In the genomic region with DNA sequence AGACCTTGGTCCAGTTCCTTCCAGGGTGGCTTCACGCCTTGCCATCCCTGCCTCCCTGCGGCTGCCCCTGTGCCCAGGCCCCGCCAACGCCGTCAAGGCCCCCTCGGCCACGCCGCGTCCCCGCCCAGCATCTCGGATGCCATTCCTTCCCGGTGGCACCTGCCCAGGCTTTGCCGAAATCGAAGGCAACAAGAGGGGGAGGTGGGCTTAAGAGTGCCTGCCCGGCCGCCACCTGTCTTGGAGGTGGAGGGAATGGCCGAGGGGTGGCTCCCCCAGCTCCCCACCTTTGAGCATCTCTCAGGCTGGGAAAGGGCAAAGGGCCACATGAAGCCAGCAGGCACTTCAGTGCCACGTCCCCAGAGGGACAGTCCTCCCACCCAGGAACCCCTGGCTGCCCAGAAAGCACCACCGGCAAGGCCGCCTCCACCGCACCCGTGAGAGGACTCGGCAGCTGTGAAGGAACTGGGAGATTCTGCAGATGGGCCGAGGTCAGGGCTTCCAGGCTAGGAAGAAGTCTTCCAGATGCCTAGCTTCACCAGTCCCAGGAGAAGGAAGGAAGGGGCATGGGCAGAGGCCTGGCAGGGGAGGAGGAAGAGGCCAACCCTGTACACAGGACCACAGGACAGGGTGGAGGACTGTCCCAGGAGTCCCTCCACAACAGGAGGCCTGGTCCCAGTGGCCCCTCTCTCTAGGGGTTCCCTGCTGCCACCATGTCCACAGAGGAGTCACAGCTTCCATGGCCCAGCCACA, we compare ENCODE assay signal across 21 cellular contexts.
A peak's percentile ranks its signal among the peaks of the same experiment; 100 is the strongest.
DNase-seq lines count a peak whose midpoint lies in the region; ATAC-seq and TF ChIP-seq lines count a peak whose summit lies in the region.
"Had no signal": no experiment of that assay in that cellular context is flagged by ENCODE, and none has a peak within 500 bp of the region (broad histone marks: within the 10 kb centered on the region; RNA-seq: fewer than 3 reads in every experiment).

No MANE protein-coding gene starts in this region.

- H3K9me2 ChIP-seq in SK-N-SH = no peaks in the 10 kb centered on the region

- peaks cover 12 to 93% of the 10 kb centered on the region in 2 experiments; a peak in 1 of 4 replicates for H3K4me1 ChIP-seq in SK-N-SH (ENCODE audit: control insufficient read depth in 1 of 2, insufficient read depth in 2 of 2, low read depth in 1 of 2, low read length in 1 of 2)
- peaks cover 0 to 94% (median 61%) of the 10 kb centered on the region in 4 donors for H3K4me1 ChIP-seq in tibial nerve

- H3K9ac ChIP-seq in SK-N-SH = no peak overlapping the region

- DNase-seq in SK-N-SH (no peak), coronary artery (ENCODE audit: low spot score) (no peak), osteocyte (ENCODE audit: extremely low spot score, unreplicated experiment) (no peak), tibial nerve (ENCODE audit: low spot score in 2 of 2) (no peak), NCI-H748 (lab: John Stamatoyannopoulos, UW; ENCODE audit: unreplicated experiment) (no peak), NCI-H774 (lab: John Stamatoyannopoulos, UW) (no peak)
- DNase-seq: activated CD8-positive, alpha-beta memory T cell treated with anti-CD3 and anti-CD28 coated beads, Interleukin-2, amount 10 ng/mL, durations not matched to agents 7 days and 5 days; central memory CD4-positive, alpha-beta T cell; effector memory CD4-positive, alpha-beta T cell; islet precursor cell; Kasumi-1; NCI-H1105; NCI-H524 treated with DMSO at 0.1 percent for 48 hours; stimulated activated naive CD4-positive, alpha-beta T cell treated with Interleukin-2 at 50 U/mL for 16 hours; T-helper 9 cell had no signal

- POLR2A ChIA-PET in SK-N-SH (lab: Yijun Ruan, JAX) = no interaction called here

- H3K9me3 ChIP-seq in SK-N-SH (no peaks in the 10 kb centered on the region), tibial nerve (no peaks in the 10 kb centered on the region)

- no peak for TF ChIP-seq POLR2A in tibial nerve (IDR thresholded peaks at IDR 0.05)

- H3K27me3 ChIP-seq in SK-N-SH (ENCODE audit: insufficient read depth) = no peaks in the 10 kb centered on the region
- H3K27me3 ChIP-seq in tibial nerve = no peaks in the 10 kb centered on the region

- H3K4me3 Mint-ChIP-seq in osteocyte (ENCODE audit: unreplicated experiment) = no peak overlapping the region
- H3K4me3 Mint-ChIP-seq: activated CD8-positive, alpha-beta memory T cell treated with anti-CD3 and anti-CD28 coated beads, Interleukin-2, amount 10 ng/mL, durations not matched to agents 7 days and 5 days; CD14-positive monocyte had no signal

- peak overlapping the region; percentile 18 for H3K27ac Mint-ChIP-seq in osteocyte (ENCODE audit: unreplicated experiment)
- H3K27ac Mint-ChIP-seq: activated CD8-positive, alpha-beta memory T cell treated with anti-CD3 and anti-CD28 coated beads, Interleukin-2, amount 10 ng/mL, durations not matched to agents 7 days and 5 days; activated T-helper 2 cell treated with anti-CD3 and anti-CD28 coated beads, Interferon-gamma antibody, Interleukin-2, Interleukin-4, amounts not matched to agents 10 μg/mL and 5 μg/mL and 100 μg/mL, durations not matched to agents 14 hours and 24 hours and 36 hours had no signal

- CTCF ChIA-PET in SK-N-SH (lab: Yijun Ruan, JAX) = interaction anchor here (0.6 to 2.1 kb wide), 6 partner anchors 10 to 53 kb away, joined by 3 to 7 read pairs (median 4); no protein-coding TSS in a partner anchor

- H3K4me3 ChIP-seq in SK-N-SH (ENCODE audit: low read depth in 2 of 2, low read length in 1 of 2) (no peak overlapping the region), coronary artery (no peak overlapping the region), tibial nerve (no peak overlapping the region)
- H3K4me3 ChIP-seq: SK-N-MC had no signal

- H3K27me3 Mint-ChIP-seq in osteocyte (ENCODE audit: unreplicated experiment) = no peaks in the 10 kb centered on the region
- H3K27me3 Mint-ChIP-seq: activated CD8-positive, alpha-beta memory T cell treated with anti-CD3 and anti-CD28 coated beads, Interleukin-2, amount 10 ng/mL, durations not matched to agents 7 days and 5 days had no signal

- TF ChIP-seq CTCF in SK-N-SH (IDR thresholded peaks at IDR 0.05) (no peak), coronary artery (IDR thresholded peaks at IDR 0.05) (no peak), osteocyte (IDR thresholded peaks at IDR 0.05) (no peak), tibial nerve (IDR thresholded peaks at IDR 0.05) (no peak)

- ATAC-seq in SK-N-SH treated with all-trans-retinoic acid at 6 μM for 48 hours (no peak), HG02970 (IDR thresholded peaks at IDR 0.05; ENCODE audit: low FRiP score, unreplicated experiment) (no peak)
- ATAC-seq: activated CD8-positive, alpha-beta memory T cell treated with anti-CD3 and anti-CD28 coated beads, Interleukin-2, amount 10 ng/mL, durations not matched to agents 7 days and 5 days had no signal

- H3K36me3 Mint-ChIP-seq in osteocyte (ENCODE audit: unreplicated experiment) = peaks cover 33% of the 10 kb centered on the region
- H3K36me3 Mint-ChIP-seq: activated CD8-positive, alpha-beta memory T cell treated with anti-CD3 and anti-CD28 coated beads, Interleukin-2, amount 10 ng/mL, durations not matched to agents 7 days and 5 days had no signal

- no peak overlapping the region for H2AFZ ChIP-seq in SK-N-SH (ENCODE audit: low read depth)

- TF ChIP-seq EP300 in SK-N-SH (IDR thresholded peaks at IDR 0.05; ENCODE audit: borderline replicate concordance in 1 of 2, low read depth in 1 of 2, low read length in 1 of 2) (no peak), tibial nerve (IDR thresholded peaks at IDR 0.05) (no peak)

- 94% methylated on average over 10 of the region's 24 CpGs for WGBS in SK-N-SH (ENCODE audit: low lambda C conversion rate)
- WGBS in tibial nerve, 2 donors = 90 to 95% methylated on average over 23 to 24 of the region's 24 CpGs

- no peak for TF ChIP-seq RAD21 in SK-N-SH (IDR thresholded peaks at IDR 0.05; ENCODE audit: low read length)

- no peaks in the 10 kb centered on the region for H3K9me3 Mint-ChIP-seq in osteocyte (ENCODE audit: unreplicated experiment)
- H3K9me3 Mint-ChIP-seq: activated T-helper 2 cell treated with anti-CD3 and anti-CD28 coated beads, Interferon-gamma antibody, Interleukin-2, Interleukin-4, amounts not matched to agents 10 μg/mL and 5 μg/mL and 100 μg/mL, durations not matched to agents 14 hours and 24 hours and 36 hours had no signal

- H3K27ac ChIP-seq in SK-N-SH (ENCODE audit: low read depth in 2 of 2, low read length in 1 of 2) (peak overlapping the region; percentile 11 to 33; a peak in 2 of 4 replicates), coronary artery (peak overlapping the region; percentile 22 to 81), tibial nerve (peak overlapping the region; percentile 45 to 94 (median 76))
- H3K27ac ChIP-seq: 22Rv1, SK-N-MC had no signal

- H3F3A ChIP-seq in SK-N-SH (replicated peaks; ENCODE audit: insufficient read depth) = no peaks in the 10 kb centered on the region

- H3K36me3 ChIP-seq in SK-N-SH (replicated peaks in 1 of 2; ENCODE audit: control insufficient read depth in 1 of 2, insufficient read depth in 2 of 2, low read length in 1 of 2) (peaks cover 0 to 14% of the 10 kb centered on the region in 2 experiments), tibial nerve (peaks cover 0 to 33% (median 0%) of the 10 kb centered on the region in 3 donors)

- H3K4me2 ChIP-seq in SK-N-SH = 0 out of 2 replicates have a peak overlapping the region, but pooled peaks have one; percentile 11

- no peaks in the 10 kb centered on the region for H3K79me2 ChIP-seq in SK-N-SH (ENCODE audit: insufficient read depth)

- no peaks in the 10 kb centered on the region for H4K20me1 ChIP-seq in SK-N-SH (ENCODE audit: insufficient read depth)

- peaks cover 39% of the 10 kb centered on the region for H3K4me1 Mint-ChIP-seq in osteocyte (ENCODE audit: unreplicated experiment)
- H3K4me1 Mint-ChIP-seq: activated CD8-positive, alpha-beta memory T cell treated with anti-CD3 and anti-CD28 coated beads, Interleukin-2, amount 10 ng/mL, durations not matched to agents 7 days and 5 days; CD14-positive monocyte had no signal

TF ChIP-seq in SK-N-SH, 30 proteins besides CTCF, POLR2A, EP300 and RAD21 (continues in another document):
- TF ChIP-seq, protein P1, sequence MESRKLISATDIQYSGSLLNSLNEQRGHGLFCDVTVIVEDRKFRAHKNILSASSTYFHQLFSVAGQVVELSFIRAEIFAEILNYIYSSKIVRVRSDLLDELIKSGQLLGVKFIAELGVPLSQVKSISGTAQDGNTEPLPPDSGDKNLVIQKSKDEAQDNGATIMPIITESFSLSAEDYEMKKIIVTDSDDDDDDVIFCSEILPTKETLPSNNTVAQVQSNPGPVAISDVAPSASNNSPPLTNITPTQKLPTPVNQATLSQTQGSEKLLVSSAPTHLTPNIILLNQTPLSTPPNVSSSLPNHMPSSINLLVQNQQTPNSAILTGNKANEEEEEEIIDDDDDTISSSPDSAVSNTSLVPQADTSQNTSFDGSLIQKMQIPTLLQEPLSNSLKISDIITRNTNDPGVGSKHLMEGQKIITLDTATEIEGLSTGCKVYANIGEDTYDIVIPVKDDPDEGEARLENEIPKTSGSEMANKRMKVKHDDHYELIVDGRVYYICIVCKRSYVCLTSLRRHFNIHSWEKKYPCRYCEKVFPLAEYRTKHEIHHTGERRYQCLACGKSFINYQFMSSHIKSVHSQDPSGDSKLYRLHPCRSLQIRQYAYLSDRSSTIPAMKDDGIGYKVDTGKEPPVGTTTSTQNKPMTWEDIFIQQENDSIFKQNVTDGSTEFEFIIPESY (IDR thresholded peaks at IDR 0.05; ENCODE audit: borderline replicate concordance, low read depth) = no peak
- TF ChIP-seq YY1 (IDR thresholded peaks at IDR 0.05; ENCODE audit: low read depth) (no peak), TEAD4 (IDR thresholded peaks at IDR 0.05; ENCODE audit: borderline replicate concordance, insufficient read depth) (no peak), TCF12 (IDR thresholded peaks at IDR 0.05) (no peak)

TF ChIP-seq in SK-N-SH treated with all-trans-retinoic acid at 6 μM for 48 hours, 23 proteins besides CTCF, POLR2A, EP300 and RAD21 (continues in another document):
- TF ChIP-seq PPARA (CRISPR knock-in tag; IDR thresholded peaks at IDR 0.05; ENCODE audit: borderline replicate concordance) (no peak), RARB (CRISPR knock-in tag; IDR thresholded peaks at IDR 0.05) (no peak), TOX (CRISPR knock-in tag; IDR thresholded peaks at IDR 0.05; ENCODE audit: borderline replicate concordance) (no peak), ZNF565 (CRISPR knock-in tag; conservative IDR thresholded peaks at IDR 0.05; ENCODE audit: low read depth) (no peak), GLIS3 (CRISPR knock-in tag; IDR thresholded peaks at IDR 0.05) (no peak), ISL1 (CRISPR knock-in tag; IDR thresholded peaks at IDR 0.05) (no peak)

Comparison
In these comparisons a context has a peak if more than half of its experiments do, and no peak if none do; other contexts are left out.
1. H3K27ac ChIP-seq: peak in every context shown above with its lines; median percentile 76 in tibial nerve; 52 in coronary artery; 22 in SK-N-SH.